Comparison of ENCODE assay signal across 3 cellular contexts in the genomic region with DNA sequence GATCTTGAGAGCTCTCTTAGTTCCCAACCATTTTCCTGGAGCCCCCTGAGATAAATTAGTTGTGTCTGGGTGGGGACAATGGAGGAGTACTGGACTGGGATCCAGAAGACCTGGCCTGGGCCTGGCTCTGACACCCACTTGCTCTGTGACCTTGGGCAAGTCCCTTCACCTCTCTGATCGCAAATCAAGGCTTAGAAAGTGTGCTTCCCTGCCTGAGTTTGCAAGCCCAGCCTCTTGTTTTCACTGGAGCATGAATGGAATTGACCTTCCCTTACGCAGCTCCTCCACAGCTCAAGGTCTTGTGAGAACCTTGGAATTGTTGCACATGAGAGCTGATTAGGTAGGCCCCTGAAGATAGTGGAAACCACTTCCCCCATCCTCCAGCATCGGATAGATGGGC.
TF ChIP-seq lines count a peak whose summit lies in the region.

No MANE protein-coding gene starts in this region.

TF ChIP-seq in IMR-90, 13 proteins besides CTCF, POLR2A, EP300 and RAD21:
- TF ChIP-seq, protein P1, sequence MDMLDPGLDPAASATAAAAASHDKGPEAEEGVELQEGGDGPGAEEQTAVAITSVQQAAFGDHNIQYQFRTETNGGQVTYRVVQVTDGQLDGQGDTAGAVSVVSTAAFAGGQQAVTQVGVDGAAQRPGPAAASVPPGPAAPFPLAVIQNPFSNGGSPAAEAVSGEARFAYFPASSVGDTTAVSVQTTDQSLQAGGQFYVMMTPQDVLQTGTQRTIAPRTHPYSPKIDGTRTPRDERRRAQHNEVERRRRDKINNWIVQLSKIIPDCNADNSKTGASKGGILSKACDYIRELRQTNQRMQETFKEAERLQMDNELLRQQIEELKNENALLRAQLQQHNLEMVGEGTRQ (IDR thresholded peaks at IDR 0.05; ENCODE audit: low read depth, low read length) = no peak
- TF ChIP-seq CHD1 (IDR thresholded peaks at IDR 0.05; ENCODE audit: low read depth, low read length) (no peak), BHLHE40 (IDR thresholded peaks at IDR 0.05; ENCODE audit: low read depth, low read length) (no peak), MAFK (IDR thresholded peaks at IDR 0.05; ENCODE audit: low read depth, low read length) (no peak)
- TF ChIP-seq, protein P2, sequence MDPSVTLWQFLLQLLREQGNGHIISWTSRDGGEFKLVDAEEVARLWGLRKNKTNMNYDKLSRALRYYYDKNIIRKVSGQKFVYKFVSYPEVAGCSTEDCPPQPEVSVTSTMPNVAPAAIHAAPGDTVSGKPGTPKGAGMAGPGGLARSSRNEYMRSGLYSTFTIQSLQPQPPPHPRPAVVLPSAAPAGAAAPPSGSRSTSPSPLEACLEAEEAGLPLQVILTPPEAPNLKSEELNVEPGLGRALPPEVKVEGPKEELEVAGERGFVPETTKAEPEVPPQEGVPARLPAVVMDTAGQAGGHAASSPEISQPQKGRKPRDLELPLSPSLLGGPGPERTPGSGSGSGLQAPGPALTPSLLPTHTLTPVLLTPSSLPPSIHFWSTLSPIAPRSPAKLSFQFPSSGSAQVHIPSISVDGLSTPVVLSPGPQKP (IDR thresholded peaks at IDR 0.05; ENCODE audit: borderline replicate concordance, low read depth, low read length) = no peak

TF ChIP-seq in neural cell, 6 proteins besides CTCF, POLR2A, EP300 and RAD21:
- TF ChIP-seq SMC3 (conservative IDR thresholded peaks at IDR 0.05; ENCODE audit: poor library complexity) = no peak
- TF ChIP-seq, protein P3, sequence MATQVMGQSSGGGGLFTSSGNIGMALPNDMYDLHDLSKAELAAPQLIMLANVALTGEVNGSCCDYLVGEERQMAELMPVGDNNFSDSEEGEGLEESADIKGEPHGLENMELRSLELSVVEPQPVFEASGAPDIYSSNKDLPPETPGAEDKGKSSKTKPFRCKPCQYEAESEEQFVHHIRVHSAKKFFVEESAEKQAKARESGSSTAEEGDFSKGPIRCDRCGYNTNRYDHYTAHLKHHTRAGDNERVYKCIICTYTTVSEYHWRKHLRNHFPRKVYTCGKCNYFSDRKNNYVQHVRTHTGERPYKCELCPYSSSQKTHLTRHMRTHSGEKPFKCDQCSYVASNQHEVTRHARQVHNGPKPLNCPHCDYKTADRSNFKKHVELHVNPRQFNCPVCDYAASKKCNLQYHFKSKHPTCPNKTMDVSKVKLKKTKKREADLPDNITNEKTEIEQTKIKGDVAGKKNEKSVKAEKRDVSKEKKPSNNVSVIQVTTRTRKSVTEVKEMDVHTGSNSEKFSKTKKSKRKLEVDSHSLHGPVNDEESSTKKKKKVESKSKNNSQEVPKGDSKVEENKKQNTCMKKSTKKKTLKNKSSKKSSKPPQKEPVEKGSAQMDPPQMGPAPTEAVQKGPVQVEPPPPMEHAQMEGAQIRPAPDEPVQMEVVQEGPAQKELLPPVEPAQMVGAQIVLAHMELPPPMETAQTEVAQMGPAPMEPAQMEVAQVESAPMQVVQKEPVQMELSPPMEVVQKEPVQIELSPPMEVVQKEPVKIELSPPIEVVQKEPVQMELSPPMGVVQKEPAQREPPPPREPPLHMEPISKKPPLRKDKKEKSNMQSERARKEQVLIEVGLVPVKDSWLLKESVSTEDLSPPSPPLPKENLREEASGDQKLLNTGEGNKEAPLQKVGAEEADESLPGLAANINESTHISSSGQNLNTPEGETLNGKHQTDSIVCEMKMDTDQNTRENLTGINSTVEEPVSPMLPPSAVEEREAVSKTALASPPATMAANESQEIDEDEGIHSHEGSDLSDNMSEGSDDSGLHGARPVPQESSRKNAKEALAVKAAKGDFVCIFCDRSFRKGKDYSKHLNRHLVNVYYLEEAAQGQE (IDR thresholded peaks at IDR 0.05; ENCODE audit: borderline replicate concordance) = no peak
- no peak for TF ChIP-seq TAF1 (IDR thresholded peaks at IDR 0.05; ENCODE audit: low read depth)
- no peak for TF ChIP-seq POLR2AphosphoS5 (IDR thresholded peaks at IDR 0.05)
- TF ChIP-seq EZH2 (IDR thresholded peaks at IDR 0.05; ENCODE audit: borderline replicate concordance, insufficient read depth, low read length, poor library complexity, severe bottlenecking) = no peak
- no peak for TF ChIP-seq MXI1 (conservative IDR thresholded peaks at IDR 0.05; ENCODE audit: poor library complexity, severe bottlenecking)
TF ChIP-seq in neural cell: peak in this region for 0.

TF ChIP-seq in HEK293T, 16 proteins besides CTCF, POLR2A, EP300 and RAD21:
- TF ChIP-seq ARNT (IDR thresholded peaks at IDR 0.05) = no peak
- TF ChIP-seq FOXA1 (IDR thresholded peaks at IDR 0.05) = no peak
- TF ChIP-seq FOXM1 (IDR thresholded peaks at IDR 0.05; ENCODE audit: borderline replicate concordance) = no peak
- TF ChIP-seq HDGF (IDR thresholded peaks at IDR 0.05; ENCODE audit: borderline replicate concordance) = no peak
- TF ChIP-seq SP1 (IDR thresholded peaks at IDR 0.05) = no peak
- no peak for TF ChIP-seq ELF4 (IDR thresholded peaks at IDR 0.05)
- no peak for TF ChIP-seq L3MBTL2 (conservative IDR thresholded peaks at IDR 0.05)
- no peak for TF ChIP-seq NFRKB (IDR thresholded peaks at IDR 0.05)
- TF ChIP-seq BHLHE40 (IDR thresholded peaks at IDR 0.05; ENCODE audit: borderline replicate concordance) = no peak
- TF ChIP-seq ZNF384 (IDR thresholded peaks at IDR 0.05) = no peak
- TF ChIP-seq, protein P4, sequence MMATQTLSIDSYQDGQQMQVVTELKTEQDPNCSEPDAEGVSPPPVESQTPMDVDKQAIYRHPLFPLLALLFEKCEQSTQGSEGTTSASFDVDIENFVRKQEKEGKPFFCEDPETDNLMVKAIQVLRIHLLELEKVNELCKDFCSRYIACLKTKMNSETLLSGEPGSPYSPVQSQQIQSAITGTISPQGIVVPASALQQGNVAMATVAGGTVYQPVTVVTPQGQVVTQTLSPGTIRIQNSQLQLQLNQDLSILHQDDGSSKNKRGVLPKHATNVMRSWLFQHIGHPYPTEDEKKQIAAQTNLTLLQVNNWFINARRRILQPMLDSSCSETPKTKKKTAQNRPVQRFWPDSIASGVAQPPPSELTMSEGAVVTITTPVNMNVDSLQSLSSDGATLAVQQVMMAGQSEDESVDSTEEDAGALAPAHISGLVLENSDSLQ (IDR thresholded peaks at IDR 0.05) = no peak
- no peak for TF ChIP-seq FOXK2 (IDR thresholded peaks at IDR 0.05)
- TF ChIP-seq TARDBP (IDR thresholded peaks at IDR 0.05) = no peak
- TF ChIP-seq CTBP1 (IDR thresholded peaks at IDR 0.05; ENCODE audit: borderline replicate concordance) = no peak
- no peak for TF ChIP-seq SUZ12 (IDR thresholded peaks at IDR 0.05)
- TF ChIP-seq LEF1 (IDR thresholded peaks at IDR 0.05; ENCODE audit: borderline replicate concordance) = no peak
TF ChIP-seq in HEK293T: peak in this region for 0.
